Comparison of ENCODE assay signal across 1 cellular context in genomic region chr16:56305956-56306565, GRCh38.
TF ChIP-seq lines count a peak whose summit lies in the region.

No MANE protein-coding gene starts in this region.

TF ChIP-seq in GM23338, 12 proteins besides CTCF, POLR2A, EP300 and RAD21:
- no peak for TF ChIP-seq POLR2AphosphoS5 (IDR thresholded peaks at IDR 0.05; ENCODE audit: low read depth)
- TF ChIP-seq ZNF114 (CRISPR knock-in tag; IDR thresholded peaks at IDR 0.05): no peak
- no peak for TF ChIP-seq REST (IDR thresholded peaks at IDR 0.05; ENCODE audit: unreplicated experiment)
- no peak for TF ChIP-seq NANOG (IDR thresholded peaks at IDR 0.05; ENCODE audit: borderline replicate concordance)
- TF ChIP-seq EZH2phosphoT487 (IDR thresholded peaks at IDR 0.05; ENCODE audit: unreplicated experiment): no peak
- TF ChIP-seq ZNF462 (CRISPR knock-in tag; IDR thresholded peaks at IDR 0.05): no peak
- no peak for TF ChIP-seq STAT1 (IDR thresholded peaks at IDR 0.05; ENCODE audit: unreplicated experiment)
- no peak for TF ChIP-seq CREB1 (CRISPR knock-in tag; IDR thresholded peaks at IDR 0.05; ENCODE audit: low read depth)
- no peak for TF ChIP-seq ETS1 (IDR thresholded peaks at IDR 0.05)
- no peak for TF ChIP-seq EZH2 (IDR thresholded peaks at IDR 0.05; ENCODE audit: low read depth, unreplicated experiment)
- no peak for TF ChIP-seq JUNB (IDR thresholded peaks at IDR 0.05; ENCODE audit: unreplicated experiment)
- no peak for TF ChIP-seq ZNF331 (CRISPR knock-in tag; IDR thresholded peaks at IDR 0.05; ENCODE audit: low read depth)
